8 cellular contexts compared by ENCODE assay signal in genomic region chr14:44961730-44962572, GRCh38. TPM values are rescaled to one million over a fixed set of nuclear protein-coding genes. Genes with fewer than 3 reads are reported as not detected.
DNase-seq lines count a peak whose midpoint lies in the region; ATAC-seq and TF ChIP-seq lines count a peak whose summit lies in the region.

TSS of gene KLHL28 (minus strand) at chr14:44961947. CDS start at chr14:44945928, 16,019 bp downstream.
TSS of gene TOGARAM1 (plus strand) at chr14:44962190. CDS start at chr14:44962422, 232 bp downstream.

- peaks cover 17% of the 10 kb centered on the region for H4K20me1 ChIP-seq in OCI-LY3 (ENCODE audit: insufficient read depth, low read length)

- H3K36me3 ChIP-seq in OCI-LY3 (replicated peaks; ENCODE audit: low read depth, low read length) (peaks cover 22% of the 10 kb centered on the region), mucosa of descending colon (ENCODE audit: low read depth) (peaks cover 5% of the 10 kb centered on the region)

- H3K79me2 ChIP-seq in OCI-LY3 (ENCODE audit: low read length): peaks cover 94% of the 10 kb centered on the region

- H3K4me2 ChIP-seq in OCI-LY3 (ENCODE audit: low read length): peak within 1 kb of the TSS; percentile 84

- H3K9me3 ChIP-seq in OCI-LY3 (ENCODE audit: insufficient read depth, low read length) (peaks cover 10% of the 10 kb centered on the region; the same call in 1 of the 2 replicates), mucosa of descending colon (no peaks in the 10 kb centered on the region)

- H3K27me3 ChIP-seq in OCI-LY3 (ENCODE audit: low read depth, low read length): no peaks in the 10 kb centered on the region

- H3K4me1 ChIP-seq in OCI-LY3 (ENCODE audit: low read length) (peaks cover 27% of the 10 kb centered on the region), mucosa of descending colon (ENCODE audit: low read depth) (peaks cover 51% of the 10 kb centered on the region)

- ATAC-seq in GM21528 (IDR thresholded peaks at IDR 0.05; ENCODE audit: low FRiP score, unreplicated experiment) (peak; percentile 95), mucosa of descending colon (peak; percentile 96)

- no peak for TF ChIP-seq CTCF in OCI-LY3 (IDR thresholded peaks at IDR 0.05; ENCODE audit: low read depth, low read length)
- no peak for TF ChIP-seq CTCF in epithelial cell of proximal tubule (conservative IDR thresholded peaks at IDR 0.05; ENCODE audit: low read depth, low read length)
- no peak for TF ChIP-seq CTCF in mucosa of descending colon (IDR thresholded peaks at IDR 0.05)

- peak within 1 kb of the TSS; percentile 86 for H3K4me3 ChIP-seq in OCI-LY3 (ENCODE audit: low read length)
- peak within 1 kb of the TSS; percentile 73 for H3K4me3 ChIP-seq in epithelial cell of proximal tubule (ENCODE audit: low read depth, low read length)
- peak within 1 kb of the TSS; percentile 69 for H3K4me3 ChIP-seq in mucosa of descending colon

- peak within 1 kb of the TSS; percentile 69 for H2AFZ ChIP-seq in OCI-LY3 (ENCODE audit: low read depth, low read length)

- DNase-seq in DMS 273 treated with DMSO at 0.1 percent for 48 hours (lab: John Stamatoyannopoulos, UW) (peak; percentile 99), HuH-7.5 (ENCODE audit: low spot score) (peak; percentile 67), activated T-cell treated with anti-CD3 and anti-CD28 coated beads for 24 hours (ENCODE audit: low read depth) (peak; percentile 94), epithelial cell of proximal tubule (ENCODE audit: low read depth) (peak; percentile 99), mucosa of descending colon (peak; percentile 93 to 100 (median 96))
- peak; percentile 89 for DNase-seq in stimulated activated CD8-positive, alpha-beta memory T cell treated with anti-CD3 and anti-CD28 coated beads, Interleukin-4, amount 100 ng/mL, for 24 hours (ENCODE audit: low read depth)

- intact Hi-C loops in mucosa of descending colon (cut with DNase I, micrococcal nuclease): no loop called here

- peak within 1 kb of the TSS; percentile 72 for H3K27ac ChIP-seq in OCI-LY3 (ENCODE audit: low read length)

- peak within 1 kb of the TSS; percentile 77 for H3K9ac ChIP-seq in OCI-LY3 (ENCODE audit: low read length)

RNA-seq across cellular contexts. Expression of gene KLHL28, which starts in this region (rescaled TPM):
- 3.7 and 5.0 TPM in 2 replicates for total RNA-seq in epithelial cell of proximal tubule
- 10 to 100 TPM; 16.1 to 19.5 (median 19.3) TPM for total RNA-seq in mucosa of descending colon

RNA-seq across cellular contexts. Expression of gene TOGARAM1, which starts in this region (rescaled TPM):
- total RNA-seq in epithelial cell of proximal tubule (4.2 and 4.6 TPM in 2 replicates), mucosa of descending colon (10 to 100 TPM; 13.2 to 17.0 (median 14.8) TPM)

Comparison
In these comparisons a context has a peak if more than half of its experiments do, and no peak if none do; other contexts are left out.
1. Peak in every context shown above with its lines: DNase-seq, ATAC-seq, H3K4me3 ChIP-seq and H3K27ac ChIP-seq.